ENCODE assay signal across 16 cellular contexts in genomic region chr1:46175243-46175642, GRCh38. TPM values are rescaled to one million over a fixed set of nuclear protein-coding genes. Genes with fewer than 3 reads are reported as not detected.
DNase-seq lines count a peak whose midpoint lies in the region; ATAC-seq, FAIRE-seq and TF ChIP-seq lines count a peak whose summit lies in the region.
"Had no signal": no experiment of that assay in that cellular context is flagged by ENCODE, and none has a peak within 500 bp of the region (broad histone marks: within the 10 kb centered on the region; RNA-seq: fewer than 3 reads in every experiment).

No MANE protein-coding gene starts in this region.

- no peak overlapping the region for H3K4me3 Mint-ChIP-seq in GM23338
- H3K4me3 Mint-ChIP-seq: IgD-negative memory B cell had no signal

- no peaks in the 10 kb centered on the region for H3K36me3 ChIP-seq in GM23338 (ENCODE audit: insufficient read depth)
- no peaks in the 10 kb centered on the region for H3K36me3 ChIP-seq in Panc1 (ENCODE audit: control insufficient read depth, insufficient read depth, low read length)
- H3K36me3 ChIP-seq in kidney (ENCODE audit: control insufficient read depth in 1 of 2, insufficient read depth in 2 of 2, low read length in 2 of 2), result no peaks in the 10 kb centered on the region
- no peaks in the 10 kb centered on the region for H3K36me3 ChIP-seq in stomach
- no peaks in the 10 kb centered on the region for H3K36me3 ChIP-seq in small intestine (ENCODE audit: control insufficient read depth in 2 of 2, insufficient read depth in 2 of 2, low read length in 2 of 2)

- H3K27ac ChIP-seq in GM23338 (ENCODE audit: low read depth) (no peak overlapping the region), Panc1 (ENCODE audit: low read length) (peak overlapping the region; percentile 68; the same call in 1 of the 2 replicates), kidney (ENCODE audit: low read depth in 2 of 2, low read length in 2 of 2) (peak overlapping the region; percentile 82 to 86), stomach (peak overlapping the region in 4 of 5 donors; percentile 74 to 83 (median 78)), small intestine (ENCODE audit: low read depth in 1 of 2, low read length in 1 of 2) (peak overlapping the region in 1 of 2 donors; percentile 34)
- H3K27ac ChIP-seq: VCaP had no signal

- H3K4me1 ChIP-seq in GM23338 (ENCODE audit: insufficient read depth) (peaks cover 16% of the 10 kb centered on the region; the same call in 1 of the 2 replicates), Panc1 (ENCODE audit: control insufficient read depth, insufficient read depth, low read length) (peaks cover 25% of the 10 kb centered on the region), kidney (ENCODE audit: control insufficient read depth in 1 of 2, insufficient read depth in 1 of 2, low read depth in 1 of 2, low read length in 2 of 2) (peaks cover 23 to 37% of the 10 kb centered on the region in 2 donors), stomach (peaks cover 31 to 60% (median 46%) of the 10 kb centered on the region in 4 donors), small intestine (ENCODE audit: control insufficient read depth in 2 of 2, insufficient read depth in 1 of 2, low read depth in 1 of 2, low read length in 1 of 2) (no peaks in the 10 kb centered on the region)

- no peaks in the 10 kb centered on the region for H3K9me3 Mint-ChIP-seq in GM23338
- H3K9me3 Mint-ChIP-seq: IgD-negative memory B cell had no signal

- POLR2A ChIA-PET in Panc1 (lab: Charles Lee), result no interaction called here

- TF ChIP-seq EP300 in stomach (IDR thresholded peaks at IDR 0.05), result no peak

- no TSS peak for BruUV-seq in Panc1 (replicated peaks; lab: Mats Ljungman, UMichigan)

- H3K27ac Mint-ChIP-seq in GM23338, result no peak overlapping the region
- H3K27ac Mint-ChIP-seq: IgD-negative memory B cell had no signal

- no peaks in the 10 kb centered on the region for H3K27me3 ChIP-seq in GM23338 (ENCODE audit: insufficient read depth)
- H3K27me3 ChIP-seq in Panc1 (ENCODE audit: control insufficient read depth, insufficient read depth, low read length), result no peaks in the 10 kb centered on the region
- no peaks in the 10 kb centered on the region for H3K27me3 ChIP-seq in stomach
- no peaks in the 10 kb centered on the region for H3K27me3 ChIP-seq in small intestine (ENCODE audit: control insufficient read depth in 2 of 2, insufficient read depth in 2 of 2, low read length in 2 of 2)

- CTCF ChIA-PET in Panc1 (lab: Charles Lee), result no interaction called here

- no peak for TF ChIP-seq POLR2A in stomach (IDR thresholded peaks at IDR 0.05)

- H3K9me2 ChIP-seq in GM23338 (ENCODE audit: insufficient read depth), result no peaks in the 10 kb centered on the region

- H3F3A ChIP-seq in GM23338 (replicated peaks; ENCODE audit: low read depth), result no peaks in the 10 kb centered on the region

- intact Hi-C loops in Panc1 (cut with micrococcal nuclease; ENCODE audit: unreplicated experiment) (no loop called here), kidney (cut with DNase I) (no loop called here), stomach (cut with DNase I; ENCODE audit: low total_unique reads) (loop anchor here (5.0 kb wide), 1 partner anchor 138 kb away; no protein-coding TSS in a partner anchor)

- H3K27me3 Mint-ChIP-seq in GM23338 (ENCODE audit: insufficient read depth, low read depth, poor library complexity), result peaks cover 2% of the 10 kb centered on the region
- H3K27me3 Mint-ChIP-seq: IgD-negative memory B cell had no signal

- no peak for FAIRE-seq in kidney (lab: Jason Lieb, UNC)
- FAIRE-seq in small intestine (lab: Jason Lieb, UNC), result no peak

- in situ Hi-C loops in Panc1 (cut with HindIII; ENCODE audit: low pct_unique_long_range_greater_than_20kb, low sequenced_read_pairs) (no loop called here), G401 (cut with HindIII; ENCODE audit: low sequenced_read_pairs) (loop anchor here (10.0 kb wide), 1 partner anchor 110 kb away; no protein-coding TSS in a partner anchor)

- no peaks in the 10 kb centered on the region for H4K20me1 ChIP-seq in GM23338 (replicated peaks; ENCODE audit: insufficient read depth)

- H3K4me2 ChIP-seq in GM23338, result no peak overlapping the region

- peak overlapping the region; percentile 78 for H2AFZ ChIP-seq in GM23338

- ATAC-seq in GM23338 (no peak), Panc1 (no peak; the same call in 1 of the 2 replicates), GM19324 (IDR thresholded peaks at IDR 0.05; ENCODE audit: low FRiP score, unreplicated experiment) (no peak)

- no peaks in the 10 kb centered on the region for H3K36me3 Mint-ChIP-seq in GM23338 (ENCODE audit: low read depth)
- H3K36me3 Mint-ChIP-seq: IgD-negative memory B cell had no signal

- no peaks in the 10 kb centered on the region for H3K9me3 ChIP-seq in Panc1 (ENCODE audit: control insufficient read depth, insufficient read depth, low read depth, low read length)
- no peaks in the 10 kb centered on the region for H3K9me3 ChIP-seq in kidney (ENCODE audit: control insufficient read depth in 1 of 2, low read length in 2 of 2)
- H3K9me3 ChIP-seq in stomach, result no peaks in the 10 kb centered on the region
- H3K9me3 ChIP-seq in small intestine (ENCODE audit: control insufficient read depth, low read depth), result no peaks in the 10 kb centered on the region

- H3K4me3 ChIP-seq in GM23338 (no peak overlapping the region), Panc1 (ENCODE audit: low read depth in 2 of 2, low read length in 2 of 2) (no peak overlapping the region), kidney (ENCODE audit: low read length in 2 of 2) (peak overlapping the region in 1 of 2 donors; percentile 6), stomach (no peak overlapping the region), small intestine (ENCODE audit: low read depth in 1 of 2, low read length in 2 of 2) (no peak overlapping the region)

- H3K79me2 ChIP-seq in GM23338 (replicated peaks; ENCODE audit: insufficient read depth), result no peaks in the 10 kb centered on the region

- peak overlapping the region in 1 of 2 donors; percentile 71 for H3K9ac ChIP-seq in kidney (ENCODE audit: low read length in 2 of 2)

- peaks cover 15% of the 10 kb centered on the region for H3K4me1 Mint-ChIP-seq in GM23338

- WGBS in stomach, 5 donors, result 62 to 78% (median 70%) methylated on average over 3 of the region's 3 CpGs
- WGBS in small intestine, 3 donors, result 55 to 73% (median 64%) methylated on average over 3 of the region's 3 CpGs

- TF ChIP-seq CTCF in GM23338 (conservative IDR thresholded peaks at IDR 0.05; ENCODE audit: low read depth in 2 of 2) (no peak), Panc1 (IDR thresholded peaks at IDR 0.05) (no peak), kidney (IDR thresholded peaks at IDR 0.05; ENCODE audit: borderline replicate concordance, extremely low read depth, insufficient read depth) (no peak), stomach (IDR thresholded peaks at IDR 0.05) (no peak)

- DNase-seq in GM23338 (ENCODE audit: low spot score) (no peak), Panc1 (ENCODE audit: low read depth, low spot score) (no peak), kidney (no peak), stomach (no peak), G401 (ENCODE audit: low spot score) (no peak), small intestine (no peak)
- DNase-seq: activated T-cell treated with anti-CD3 and anti-CD28 coated beads for 4 hours; effector memory CD4-positive, alpha-beta T cell; glutamatergic neuron; NCI-H1436 treated with DMSO at 0.1 percent for 48 hours; NCI-H69; SIG-M5 had no signal

RNA-seq across cellular contexts. Expression of gene TSPAN1, which starts 0.4 kb away (rescaled TPM):
- total RNA-seq in GM23338 (2014; rRNA removed; shearing (Covaris generic)), result not detected in 2 replicates
- polyA plus RNA-seq in GM23338 (2016; fragmentation: Nextera tagmentation; extraction: Ambion mirVana) (not detected in 2 replicates), kidney (ENCODE audit: insufficient read depth, low read depth, low replicate concordance) (518 TPM), stomach (100 to 1,000 TPM in 1 of 3 donors, 10 to 100 TPM in 2; 35.9 to 131 (median 38.5) TPM), small intestine (100 to 1,000 TPM in 1 of 3 donors, 10 to 100 TPM in 2; 22.7 to 104 (median 40.3) TPM)
- total RNA-seq in Panc1 (2021; ENCODE audit: unreplicated experiment) (26.1 TPM), kidney (578 TPM), stomach (100 to 1,000 TPM in 2 of 5 donors, 10 to 100 TPM in 3; 52.1 to 154 (median 79.9) TPM)
- polyA plus RNA-seq in Panc1 (2012; ENCODE audit: insufficient read length), result 15.5 TPM
- total RNA-seq in G401 (2014; rRNA removed; shearing (Covaris generic)), result 5.9 TPM in 1 of 2 replicates, not detected in the other
- polyA plus RNA-seq: IgD-negative memory B cell had no signal

RNA-seq across cellular contexts. Expression of gene P3R3URF, which starts 1.0 kb away (rescaled TPM):
- total RNA-seq in GM23338 (2014; rRNA removed; shearing (Covaris generic)), result not detected in 2 replicates
- polyA plus RNA-seq in GM23338 (2016; fragmentation: Nextera tagmentation; extraction: Ambion mirVana) (not detected in 2 replicates), kidney (ENCODE audit: insufficient read depth, low read depth, low replicate concordance) (not detected), stomach (not detected), small intestine (not detected)
- total RNA-seq in Panc1 (2021; ENCODE audit: unreplicated experiment) (not detected), kidney (not detected), stomach (not detected)
- polyA plus RNA-seq in Panc1 (2012; ENCODE audit: insufficient read length), result not detected
- total RNA-seq in G401 (2014; rRNA removed; shearing (Covaris generic)), result not detected in 2 replicates
- total RNA-seq: lower leg skin had no signal
- polyA plus RNA-seq: IgD-negative memory B cell had no signal

RNA-seq across cellular contexts. Expression of gene POMGNT1, which starts 23.0 kb away (rescaled TPM):
- 32.1 and 33.2 TPM in 2 replicates for total RNA-seq in GM23338 (2014; rRNA removed; shearing (Covaris generic))
- polyA plus RNA-seq in GM23338 (2016; fragmentation: Nextera tagmentation; extraction: Ambion mirVana) (23.0 and 24.3 TPM in 2 replicates), kidney (ENCODE audit: insufficient read depth, low read depth, low replicate concordance) (129 TPM), stomach (10 to 100 TPM; 32.1 to 41.5 (median 40.3) TPM), small intestine (10 to 100 TPM; 37.6 to 81.3 (median 44.1) TPM)
- total RNA-seq in Panc1 (2021; ENCODE audit: unreplicated experiment) (178 TPM), kidney (65.1 TPM), stomach (10 to 100 TPM in 4 of 5 donors, 1 to 10 TPM in 1; 2.9 to 47.3 (median 30.9) TPM)
- polyA plus RNA-seq in Panc1 (2012; ENCODE audit: insufficient read length), result 145 TPM
- total RNA-seq in G401 (2014; rRNA removed; shearing (Covaris generic)), result 78.6 and 118 TPM in 2 replicates

RNA-seq across cellular contexts. Expression of gene LURAP1, which starts 27.9 kb away (rescaled TPM):
- total RNA-seq in GM23338 (2014; rRNA removed; shearing (Covaris generic)), result 3.5 and 5.0 TPM in 2 replicates
- 1.3 and 1.8 TPM in 2 replicates for polyA plus RNA-seq in GM23338 (2016; fragmentation: Nextera tagmentation; extraction: Ambion mirVana)
- 3.5 TPM for total RNA-seq in Panc1 (2021; ENCODE audit: unreplicated experiment)
- 1.9 TPM for polyA plus RNA-seq in Panc1 (2012; ENCODE audit: insufficient read length)
- total RNA-seq in kidney, result 11.2 TPM
- 8.4 TPM for polyA plus RNA-seq in kidney (ENCODE audit: insufficient read depth, low read depth, low replicate concordance)
- total RNA-seq in stomach, result 10 to 100 TPM in 1 of 5 donors, 1 to 10 TPM in 3, not detected in 1; 1.2 to 30.8 (median 6.0) TPM
- 1 to 10 TPM; 2.9 to 4.4 (median 3.4) TPM for polyA plus RNA-seq in stomach
- total RNA-seq in G401 (2014; rRNA removed; shearing (Covaris generic)), result 6.0 and 7.8 TPM in 2 replicates
- 1 to 10 TPM in 1 of 3 donors, under 1 TPM in 1, not detected in 1; 0.27 to 1.8 TPM for polyA plus RNA-seq in small intestine
- polyA plus RNA-seq: IgD-negative memory B cell had no signal

RNA-seq across cellular contexts. Expression of gene PIK3R3, which starts 42.8 kb away (rescaled TPM):
- total RNA-seq in GM23338 (2014; rRNA removed; shearing (Covaris generic)), result 8.0 and 8.6 TPM in 2 replicates
- polyA plus RNA-seq in GM23338 (2016; fragmentation: Nextera tagmentation; extraction: Ambion mirVana) (7.3 and 7.5 TPM in 2 replicates), kidney (ENCODE audit: insufficient read depth, low read depth, low replicate concordance) (9.7 TPM), stomach (1 to 10 TPM; 3.4 to 4.9 (median 3.7) TPM), small intestine (10 to 100 TPM in 1 of 3 donors, 1 to 10 TPM in 2; 1.6 to 13.5 (median 3.0) TPM)
- total RNA-seq in Panc1 (2021; ENCODE audit: unreplicated experiment) (36.3 TPM), kidney (44.2 TPM), stomach (10 to 100 TPM; 10.4 to 33.8 (median 15.2) TPM)
- 11.3 TPM for polyA plus RNA-seq in Panc1 (2012; ENCODE audit: insufficient read length)
- total RNA-seq in G401 (2014; rRNA removed; shearing (Covaris generic)), result 14.3 and 15.8 TPM in 2 replicates
